ENCODE assay signal across 9 cellular contexts in genomic region chr2:37390777-37391176, GRCh38. TPM values are rescaled to one million over a fixed set of nuclear protein-coding genes. Genes with fewer than 3 reads are reported as not detected.
DNase-seq lines count a peak whose midpoint lies in the region; ATAC-seq, FAIRE-seq and TF ChIP-seq lines count a peak whose summit lies in the region.
"Had no signal": no experiment of that assay in that cellular context is flagged by ENCODE, and none has a peak within 500 bp of the region (broad histone marks: within the 10 kb centered on the region; RNA-seq: fewer than 3 reads in every experiment).

No MANE protein-coding gene starts in this region.

- H3K27ac ChIP-seq in Karpas-422 (ENCODE audit: low read length) (no peak overlapping the region), endodermal cell (ENCODE audit: low read depth, low read length) (no peak overlapping the region), upper lobe of right lung (peak overlapping the region; percentile 33)
- H3K27ac ChIP-seq: tibial artery had no signal

- FAIRE-seq in HTR-8/SVneo (lab: Jason Lieb, UNC), result no peak

- peaks cover 22% of the 10 kb centered on the region for H3K4me1 ChIP-seq in Karpas-422 (ENCODE audit: low read length)
- peaks cover 25% of the 10 kb centered on the region for H3K4me1 ChIP-seq in endodermal cell (ENCODE audit: control insufficient read depth, insufficient read depth, low read length)
- H3K4me1 ChIP-seq in upper lobe of right lung, result peaks cover 17% of the 10 kb centered on the region

- H3K9me3 Mint-ChIP-seq in activated T-cell treated with anti-CD3 and anti-CD28 coated beads, Interleukin-2, amount 50 U/mL, for 72 hours, result peaks cover 0 to 6% of the 10 kb centered on the region in 2 donors
- H3K9me3 Mint-ChIP-seq in endodermal cell, result no peaks in the 10 kb centered on the region
- H3K9me3 Mint-ChIP-seq in progenitor cell of endocrine pancreas (ENCODE audit: low read depth), result no peaks in the 10 kb centered on the region

- H3K4me2 ChIP-seq in Karpas-422 (ENCODE audit: low read depth, low read length, poor library complexity, severe bottlenecking), result peak overlapping the region; percentile 63

- H3K4me3 ChIP-seq in Karpas-422 (ENCODE audit: low read length) (no peak overlapping the region), endodermal cell (ENCODE audit: low read length) (no peak overlapping the region), upper lobe of right lung (no peak overlapping the region)
- H3K4me3 ChIP-seq: tibial artery had no signal

- intact Hi-C loops in upper lobe of right lung (cut with DNase I), result no loop called here

- TF ChIP-seq CTCF in endodermal cell (conservative IDR thresholded peaks at IDR 0.05), result no peak
- TF ChIP-seq CTCF in upper lobe of right lung (IDR thresholded peaks at IDR 0.05), result no peak
- no peak for TF ChIP-seq CTCF in progenitor cell of endocrine pancreas (IDR thresholded peaks at IDR 0.05; ENCODE audit: unreplicated experiment)

- H3K9me3 ChIP-seq in Karpas-422 (ENCODE audit: low read length) (no peaks in the 10 kb centered on the region), endodermal cell (ENCODE audit: control insufficient read depth, low read length) (no peaks in the 10 kb centered on the region), upper lobe of right lung (no peaks in the 10 kb centered on the region)
- H3K9me3 ChIP-seq: tibial artery had no signal

- no peaks in the 10 kb centered on the region for H3K9me2 ChIP-seq in Karpas-422 (replicated peaks; ENCODE audit: insufficient read depth, low read length)

- H3K27me3 ChIP-seq in Karpas-422 (ENCODE audit: low read length) (no peaks in the 10 kb centered on the region), endodermal cell (ENCODE audit: control insufficient read depth, insufficient read depth, low read length, poor library complexity, severe bottlenecking) (no peaks in the 10 kb centered on the region), upper lobe of right lung (no peaks in the 10 kb centered on the region)
- H3K27me3 ChIP-seq: tibial artery had no signal

- H3K4me3 Mint-ChIP-seq in activated T-cell treated with anti-CD3 and anti-CD28 coated beads, Interleukin-2, amount 50 U/mL, for 72 hours, result peak overlapping the region; percentile 18 to 51
- no peak overlapping the region for H3K4me3 Mint-ChIP-seq in endodermal cell
- H3K4me3 Mint-ChIP-seq in progenitor cell of endocrine pancreas (ENCODE audit: low read depth), result no peak overlapping the region

- no peak overlapping the region for H2AFZ ChIP-seq in Karpas-422 (ENCODE audit: low read length)

- peak in 1 of 2 donors; percentile 12 for ATAC-seq in activated T-cell treated with anti-CD3 and anti-CD28 coated beads, Interleukin-2, amount 50 U/mL, for 72 hours (replicated peaks in 1 of 2)
- ATAC-seq in upper lobe of right lung (no peak), GM18870 (IDR thresholded peaks at IDR 0.05; ENCODE audit: unreplicated experiment) (no peak)

- H3K27me3 Mint-ChIP-seq in activated T-cell treated with anti-CD3 and anti-CD28 coated beads, Interleukin-2, amount 50 U/mL, for 72 hours (ENCODE audit: low read depth), result peaks cover 3% of the 10 kb centered on the region
- no peaks in the 10 kb centered on the region for H3K27me3 Mint-ChIP-seq in endodermal cell (ENCODE audit: insufficient read depth)
- peaks cover 6% of the 10 kb centered on the region for H3K27me3 Mint-ChIP-seq in progenitor cell of endocrine pancreas

- DNase-seq in activated T-cell treated with anti-CD3 and anti-CD28 coated beads, Interleukin-2, amount 50 U/mL, for 72 hours, result no peak
- no peak for DNase-seq in activated T-cell treated with anti-CD3 and anti-CD28 coated beads, Interleukin-2, amount 50 U/mL, for 48 hours
- no peak for DNase-seq in Karpas-422
- DNase-seq in endodermal cell, result no peak
- no peak for DNase-seq in upper lobe of right lung
- DNase-seq in HTR-8/SVneo (ENCODE audit: insufficient read length, low spot score), result no peak
- DNase-seq in progenitor cell of endocrine pancreas (ENCODE audit: low spot score, unreplicated experiment), result no peak
- DNase-seq: tibial artery had no signal

- peak overlapping the region; percentile 60 for H3K27ac Mint-ChIP-seq in activated T-cell treated with anti-CD3 and anti-CD28 coated beads, Interleukin-2, amount 50 U/mL, for 72 hours
- H3K27ac Mint-ChIP-seq in endodermal cell, result peak overlapping the region; percentile 12
- H3K27ac Mint-ChIP-seq in progenitor cell of endocrine pancreas, result no peak overlapping the region

- H3K36me3 Mint-ChIP-seq in activated T-cell treated with anti-CD3 and anti-CD28 coated beads, Interleukin-2, amount 50 U/mL, for 72 hours (ENCODE audit: insufficient read depth in 2 of 2), result peaks cover 0 to 4% of the 10 kb centered on the region in 2 donors
- no peaks in the 10 kb centered on the region for H3K36me3 Mint-ChIP-seq in endodermal cell (ENCODE audit: low read depth)
- no peaks in the 10 kb centered on the region for H3K36me3 Mint-ChIP-seq in progenitor cell of endocrine pancreas (ENCODE audit: insufficient read depth)

- WGBS in endodermal cell (ENCODE audit: insufficient coverage in 1 of 2, insufficient read length in 1 of 2), 2 experiments, result 95% methylated on average over 1 of the region's 2 CpGs; no CpG with 5 or more reads in 1 of the 2 experiments

- H3K36me3 ChIP-seq in Karpas-422 (ENCODE audit: insufficient read depth, low read length), result no peaks in the 10 kb centered on the region
- H3K36me3 ChIP-seq in endodermal cell (ENCODE audit: control insufficient read depth, insufficient read depth, low read length), result no peaks in the 10 kb centered on the region
- H3K36me3 ChIP-seq in upper lobe of right lung, result no peaks in the 10 kb centered on the region
- H3K36me3 ChIP-seq: tibial artery had no signal

- H4K20me1 ChIP-seq in Karpas-422 (ENCODE audit: insufficient read depth, low read depth, low read length), result no peaks in the 10 kb centered on the region

- no peak overlapping the region for H3K9ac ChIP-seq in Karpas-422 (ENCODE audit: low read length)
- no peak overlapping the region for H3K9ac ChIP-seq in endodermal cell (ENCODE audit: extremely low read depth, low read length, poor library complexity, severe bottlenecking)

- no peaks in the 10 kb centered on the region for H3K4me1 Mint-ChIP-seq in activated T-cell treated with anti-CD3 and anti-CD28 coated beads, Interleukin-2, amount 50 U/mL, for 72 hours (ENCODE audit: low read depth)
- H3K4me1 Mint-ChIP-seq in endodermal cell (peaks cover 23% of the 10 kb centered on the region), progenitor cell of endocrine pancreas (ENCODE audit: low read depth) (no peaks in the 10 kb centered on the region)

- no peaks in the 10 kb centered on the region for H3K79me2 ChIP-seq in Karpas-422 (ENCODE audit: low read length)

RNA-seq across cellular contexts. Expression of gene QPCT, which starts 46.3 kb away (rescaled TPM):
- total RNA-seq in activated T-cell treated with anti-CD3 and anti-CD28 coated beads, Interleukin-2, amount 50 U/mL, for 72 hours, result under 1 TPM; 0.35 to 0.70 TPM
- 4.8 and 8.8 TPM in 2 replicates for total RNA-seq in Karpas-422 (2014; rRNA removed; shearing (Covaris generic); ENCODE audit: low replicate concordance)
- 10 to 100 TPM; 15.9 to 17.7 TPM for total RNA-seq in endodermal cell
- 12.5 TPM for polyA plus RNA-seq in endodermal cell (2013, experiment 1 of 2)
- polyA plus RNA-seq in endodermal cell (2013, experiment 2 of 2), result 11.6 TPM
- 4.9 TPM for total RNA-seq in upper lobe of right lung
- 2.7 TPM in 2 replicates for total RNA-seq in progenitor cell of endocrine pancreas

Comparison
In these comparisons a context has a peak if more than half of its experiments do, and no peak if none do; other contexts are left out.
1. H3K4me3 Mint-ChIP-seq: peak in activated T-cell treated with anti-CD3 and anti-CD28 coated beads, Interleukin-2, amount 50 U/mL, for 72 hours (2 of 2); none in endodermal cell (single experiment) and progenitor cell of endocrine pancreas (single experiment).